In the genomic region with DNA sequence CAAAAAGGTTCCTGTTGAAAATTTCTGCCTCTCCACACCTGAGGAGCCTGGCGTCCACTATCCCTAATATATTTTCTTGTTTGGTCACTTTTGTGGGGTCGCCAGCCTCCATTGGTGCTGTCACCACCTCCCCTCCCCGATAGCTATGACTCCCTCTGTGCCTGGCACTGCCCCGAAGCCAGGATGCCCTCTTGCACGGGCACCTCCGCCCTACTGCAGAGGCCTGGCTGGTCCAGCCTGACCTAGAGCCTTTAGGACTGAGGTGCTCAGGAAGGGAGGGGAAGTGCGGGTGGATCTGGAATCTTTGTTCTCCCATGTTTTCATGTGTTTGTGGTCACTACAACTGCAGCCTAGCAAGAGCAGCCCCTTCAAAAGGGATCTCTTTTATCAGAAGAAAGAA, we compare ENCODE assay signal across 1 cellular context.
TF ChIP-seq lines count a peak whose summit lies in the region.

No MANE protein-coding gene starts in this region.

TF ChIP-seq in H1, 55 proteins besides CTCF, POLR2A, EP300 and RAD21 (continued from another document):
- TF ChIP-seq, protein P1, sequence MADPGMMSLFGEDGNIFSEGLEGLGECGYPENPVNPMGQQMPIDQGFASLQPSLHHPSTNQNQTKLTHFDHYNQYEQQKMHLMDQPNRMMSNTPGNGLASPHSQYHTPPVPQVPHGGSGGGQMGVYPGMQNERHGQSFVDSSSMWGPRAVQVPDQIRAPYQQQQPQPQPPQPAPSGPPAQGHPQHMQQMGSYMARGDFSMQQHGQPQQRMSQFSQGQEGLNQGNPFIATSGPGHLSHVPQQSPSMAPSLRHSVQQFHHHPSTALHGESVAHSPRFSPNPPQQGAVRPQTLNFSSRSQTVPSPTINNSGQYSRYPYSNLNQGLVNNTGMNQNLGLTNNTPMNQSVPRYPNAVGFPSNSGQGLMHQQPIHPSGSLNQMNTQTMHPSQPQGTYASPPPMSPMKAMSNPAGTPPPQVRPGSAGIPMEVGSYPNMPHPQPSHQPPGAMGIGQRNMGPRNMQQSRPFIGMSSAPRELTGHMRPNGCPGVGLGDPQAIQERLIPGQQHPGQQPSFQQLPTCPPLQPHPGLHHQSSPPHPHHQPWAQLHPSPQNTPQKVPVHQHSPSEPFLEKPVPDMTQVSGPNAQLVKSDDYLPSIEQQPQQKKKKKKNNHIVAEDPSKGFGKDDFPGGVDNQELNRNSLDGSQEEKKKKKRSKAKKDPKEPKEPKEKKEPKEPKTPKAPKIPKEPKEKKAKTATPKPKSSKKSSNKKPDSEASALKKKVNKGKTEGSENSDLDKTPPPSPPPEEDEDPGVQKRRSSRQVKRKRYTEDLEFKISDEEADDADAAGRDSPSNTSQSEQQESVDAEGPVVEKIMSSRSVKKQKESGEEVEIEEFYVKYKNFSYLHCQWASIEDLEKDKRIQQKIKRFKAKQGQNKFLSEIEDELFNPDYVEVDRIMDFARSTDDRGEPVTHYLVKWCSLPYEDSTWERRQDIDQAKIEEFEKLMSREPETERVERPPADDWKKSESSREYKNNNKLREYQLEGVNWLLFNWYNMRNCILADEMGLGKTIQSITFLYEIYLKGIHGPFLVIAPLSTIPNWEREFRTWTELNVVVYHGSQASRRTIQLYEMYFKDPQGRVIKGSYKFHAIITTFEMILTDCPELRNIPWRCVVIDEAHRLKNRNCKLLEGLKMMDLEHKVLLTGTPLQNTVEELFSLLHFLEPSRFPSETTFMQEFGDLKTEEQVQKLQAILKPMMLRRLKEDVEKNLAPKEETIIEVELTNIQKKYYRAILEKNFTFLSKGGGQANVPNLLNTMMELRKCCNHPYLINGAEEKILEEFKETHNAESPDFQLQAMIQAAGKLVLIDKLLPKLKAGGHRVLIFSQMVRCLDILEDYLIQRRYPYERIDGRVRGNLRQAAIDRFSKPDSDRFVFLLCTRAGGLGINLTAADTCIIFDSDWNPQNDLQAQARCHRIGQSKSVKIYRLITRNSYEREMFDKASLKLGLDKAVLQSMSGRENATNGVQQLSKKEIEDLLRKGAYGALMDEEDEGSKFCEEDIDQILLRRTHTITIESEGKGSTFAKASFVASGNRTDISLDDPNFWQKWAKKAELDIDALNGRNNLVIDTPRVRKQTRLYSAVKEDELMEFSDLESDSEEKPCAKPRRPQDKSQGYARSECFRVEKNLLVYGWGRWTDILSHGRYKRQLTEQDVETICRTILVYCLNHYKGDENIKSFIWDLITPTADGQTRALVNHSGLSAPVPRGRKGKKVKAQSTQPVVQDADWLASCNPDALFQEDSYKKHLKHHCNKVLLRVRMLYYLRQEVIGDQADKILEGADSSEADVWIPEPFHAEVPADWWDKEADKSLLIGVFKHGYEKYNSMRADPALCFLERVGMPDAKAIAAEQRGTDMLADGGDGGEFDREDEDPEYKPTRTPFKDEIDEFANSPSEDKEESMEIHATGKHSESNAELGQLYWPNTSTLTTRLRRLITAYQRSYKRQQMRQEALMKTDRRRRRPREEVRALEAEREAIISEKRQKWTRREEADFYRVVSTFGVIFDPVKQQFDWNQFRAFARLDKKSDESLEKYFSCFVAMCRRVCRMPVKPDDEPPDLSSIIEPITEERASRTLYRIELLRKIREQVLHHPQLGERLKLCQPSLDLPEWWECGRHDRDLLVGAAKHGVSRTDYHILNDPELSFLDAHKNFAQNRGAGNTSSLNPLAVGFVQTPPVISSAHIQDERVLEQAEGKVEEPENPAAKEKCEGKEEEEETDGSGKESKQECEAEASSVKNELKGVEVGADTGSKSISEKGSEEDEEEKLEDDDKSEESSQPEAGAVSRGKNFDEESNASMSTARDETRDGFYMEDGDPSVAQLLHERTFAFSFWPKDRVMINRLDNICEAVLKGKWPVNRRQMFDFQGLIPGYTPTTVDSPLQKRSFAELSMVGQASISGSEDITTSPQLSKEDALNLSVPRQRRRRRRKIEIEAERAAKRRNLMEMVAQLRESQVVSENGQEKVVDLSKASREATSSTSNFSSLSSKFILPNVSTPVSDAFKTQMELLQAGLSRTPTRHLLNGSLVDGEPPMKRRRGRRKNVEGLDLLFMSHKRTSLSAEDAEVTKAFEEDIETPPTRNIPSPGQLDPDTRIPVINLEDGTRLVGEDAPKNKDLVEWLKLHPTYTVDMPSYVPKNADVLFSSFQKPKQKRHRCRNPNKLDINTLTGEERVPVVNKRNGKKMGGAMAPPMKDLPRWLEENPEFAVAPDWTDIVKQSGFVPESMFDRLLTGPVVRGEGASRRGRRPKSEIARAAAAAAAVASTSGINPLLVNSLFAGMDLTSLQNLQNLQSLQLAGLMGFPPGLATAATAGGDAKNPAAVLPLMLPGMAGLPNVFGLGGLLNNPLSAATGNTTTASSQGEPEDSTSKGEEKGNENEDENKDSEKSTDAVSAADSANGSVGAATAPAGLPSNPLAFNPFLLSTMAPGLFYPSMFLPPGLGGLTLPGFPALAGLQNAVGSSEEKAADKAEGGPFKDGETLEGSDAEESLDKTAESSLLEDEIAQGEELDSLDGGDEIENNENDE (IDR thresholded peaks at IDR 0.05; ENCODE audit: insufficient replicate concordance, low read length), result no peak
- TF ChIP-seq, protein P2, sequence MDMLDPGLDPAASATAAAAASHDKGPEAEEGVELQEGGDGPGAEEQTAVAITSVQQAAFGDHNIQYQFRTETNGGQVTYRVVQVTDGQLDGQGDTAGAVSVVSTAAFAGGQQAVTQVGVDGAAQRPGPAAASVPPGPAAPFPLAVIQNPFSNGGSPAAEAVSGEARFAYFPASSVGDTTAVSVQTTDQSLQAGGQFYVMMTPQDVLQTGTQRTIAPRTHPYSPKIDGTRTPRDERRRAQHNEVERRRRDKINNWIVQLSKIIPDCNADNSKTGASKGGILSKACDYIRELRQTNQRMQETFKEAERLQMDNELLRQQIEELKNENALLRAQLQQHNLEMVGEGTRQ (IDR thresholded peaks at IDR 0.05; ENCODE audit: low read length), result no peak
- TF ChIP-seq RFX5 (IDR thresholded peaks at IDR 0.05; ENCODE audit: borderline replicate concordance, low read depth, low read length), result no peak
- no peak for TF ChIP-seq CTBP2 (IDR thresholded peaks at IDR 0.05; ENCODE audit: borderline replicate concordance, insufficient read depth, insufficient read length, low read length)
- TF ChIP-seq RBBP5 (IDR thresholded peaks at IDR 0.05; ENCODE audit: borderline replicate concordance, low read depth, low read length), result no peak
- no peak for TF ChIP-seq TBP (IDR thresholded peaks at IDR 0.05; ENCODE audit: low read depth, low read length)
- no peak for TF ChIP-seq CREB1 (IDR thresholded peaks at IDR 0.05)
- no peak for TF ChIP-seq SIX5 (IDR thresholded peaks at IDR 0.05; ENCODE audit: low read depth, low read length)
